12 cellular contexts compared by ENCODE assay signal in genomic region chr6:154474636-154475428, GRCh38. TPM values are rescaled to one million over a fixed set of nuclear protein-coding genes. Genes with fewer than 3 reads are reported as not detected.
DNase-seq lines count a peak whose midpoint lies in the region; ATAC-seq and TF ChIP-seq lines count a peak whose summit lies in the region.
"Had no signal": no experiment of that assay in that cellular context is flagged by ENCODE, and none has a peak within 500 bp of the region (broad histone marks: within the 10 kb centered on the region; RNA-seq: fewer than 3 reads in every experiment).

No MANE protein-coding gene starts in this region.

- H3K4me1 ChIP-seq in ACC112 (ENCODE audit: control insufficient read depth, insufficient read depth, low read length, unreplicated experiment) (peaks cover 23% of the 10 kb centered on the region), mesenchymal stem cell (ENCODE audit: control insufficient read depth, insufficient read depth, low read depth, low read length) (peaks cover 25% of the 10 kb centered on the region)

- H3K79me1 ChIP-seq in mesenchymal stem cell (replicated peaks; ENCODE audit: low read length, poor library complexity, severe bottlenecking): peaks cover 11% of the 10 kb centered on the region

- H3K4me2 ChIP-seq in mesenchymal stem cell (ENCODE audit: low read length, poor library complexity, severe bottlenecking): no peak overlapping the region

- peak overlapping the region; percentile 12 for H2BK120ac ChIP-seq in mesenchymal stem cell (ENCODE audit: low read depth, low read length)

- H3K14ac ChIP-seq in mesenchymal stem cell (ENCODE audit: low read length in 2 of 2): no peak overlapping the region

- no peak for ATAC-seq in GM18498 (IDR thresholded peaks at IDR 0.05; ENCODE audit: unreplicated experiment)

- H2BK15ac ChIP-seq in mesenchymal stem cell (ENCODE audit: low read depth, poor library complexity, severe bottlenecking): peak overlapping the region; percentile 68

- H3K27ac ChIP-seq in ACC112 (ENCODE audit: low read depth, low read length) (peak overlapping the region; percentile 36; the same call in 1 of the 2 replicates), mesenchymal stem cell (ENCODE audit: low read length, poor library complexity, severe bottlenecking) (peak overlapping the region; percentile 70)
- H3K27ac ChIP-seq: ovary had no signal

- WGBS in mesenchymal stem cell: 91% methylated on average over 10 of the region's 12 CpGs

- H2AFZ ChIP-seq in ACC112 (ENCODE audit: low read length, unreplicated experiment) (no peak overlapping the region), mesenchymal stem cell (ENCODE audit: low read depth, low read length) (no peak overlapping the region)

- no peak overlapping the region for H3K23ac ChIP-seq in mesenchymal stem cell (ENCODE audit: low read length in 2 of 2)

- no peaks in the 10 kb centered on the region for H3K9me3 ChIP-seq in mesenchymal stem cell (ENCODE audit: control insufficient read depth, low read length)
- H3K9me3 ChIP-seq: ovary had no signal

- H3K18ac ChIP-seq in mesenchymal stem cell (ENCODE audit: low read depth in 1 of 2, low read length in 2 of 2): peak overlapping the region in 1 of 2 experiments; percentile 54

- TF ChIP-seq CTCF in LNCaP clone FGC (IDR thresholded peaks at IDR 0.05; ENCODE audit: control insufficient read depth, extremely low read depth, insufficient read depth) (no peak), cardiac fibroblast (IDR thresholded peaks at IDR 0.05; ENCODE audit: low read depth, low read length) (no peak)

- H4K91ac ChIP-seq in mesenchymal stem cell (ENCODE audit: low read length): peak overlapping the region; percentile 64

- no peaks in the 10 kb centered on the region for H3K79me2 ChIP-seq in ACC112 (ENCODE audit: control insufficient read depth, insufficient read depth, low read length, unreplicated experiment)

- no peak overlapping the region for H3K9ac ChIP-seq in mesenchymal stem cell (ENCODE audit: low read length)

- peak overlapping the region; percentile 0 to 78 for H2BK12ac ChIP-seq in mesenchymal stem cell (ENCODE audit: low read length in 2 of 2)

- DNase-seq in LNCaP clone FGC (ENCODE audit: low read depth): peak; percentile 50
- DNase-seq in cardiac fibroblast (ENCODE audit: low read depth in 2 of 2): peak; percentile 79 to 83
- peak; percentile 90 for DNase-seq in mesenchymal stem cell
- no peak for DNase-seq in NCI-H82 (lab: John Stamatoyannopoulos, UW)
- DNase-seq in NCI-H510A treated with DMSO at 0.1 percent for 48 hours (lab: John Stamatoyannopoulos, UW): no peak
- DNase-seq in activated T-cell treated with anti-CD3 and anti-CD28 coated beads, Interleukin-2, amount 50 U/mL, for 1 hour: no peak
- DNase-seq: activated B cell treated with CpG ODN at 0.5 μM for 24 hours, AML-193, NCI-H524 treated with DMSO at 0.1 percent for 48 hours, ovary had no signal

- H3K27me3 ChIP-seq in ACC112 (ENCODE audit: insufficient read depth, low read length): no peaks in the 10 kb centered on the region
- H3K27me3 ChIP-seq in mesenchymal stem cell (ENCODE audit: control insufficient read depth in 1 of 2, insufficient read depth in 1 of 2, low read length in 2 of 2): no peaks in the 10 kb centered on the region
- H3K27me3 ChIP-seq: ovary had no signal

- H3K4me3 ChIP-seq in ACC112 (ENCODE audit: low read depth, low read length) (no peak overlapping the region), LNCaP clone FGC (ENCODE audit: low read depth, low read length) (no peak overlapping the region), cardiac fibroblast (replicated peaks in 1 of 2; ENCODE audit: low read depth in 2 of 2, low read length in 2 of 2) (no peak overlapping the region), mesenchymal stem cell (ENCODE audit: insufficient read depth in 1 of 2, low read depth in 1 of 2, low read length in 2 of 2) (no peak overlapping the region)
- H3K4me3 ChIP-seq: ovary had no signal

- peak overlapping the region; percentile 99 for H2AK5ac ChIP-seq in mesenchymal stem cell (ENCODE audit: low read length, severe bottlenecking)

- peak overlapping the region; percentile 39 for H2BK5ac ChIP-seq in mesenchymal stem cell (ENCODE audit: low read depth, low read length, poor library complexity, severe bottlenecking)

- peak overlapping the region in 1 of 2 experiments; percentile 62 for H3K4ac ChIP-seq in mesenchymal stem cell (ENCODE audit: low read depth in 1 of 2, low read length in 2 of 2)

- peaks cover 7% of the 10 kb centered on the region for H3K36me3 ChIP-seq in ACC112 (ENCODE audit: insufficient read depth, low read length)
- no peaks in the 10 kb centered on the region for H3K36me3 ChIP-seq in mesenchymal stem cell (ENCODE audit: control insufficient read depth in 1 of 2, insufficient read depth in 2 of 2, low read depth in 1 of 2, low read length in 2 of 2)
- H3K36me3 ChIP-seq: ovary had no signal

- peak overlapping the region; percentile 83 for H4K8ac ChIP-seq in mesenchymal stem cell (ENCODE audit: low read length)

RNA-seq across cellular contexts. Expression of gene CNKSR3, which starts 35.7 kb away (rescaled TPM):
- 5.2 TPM for polyA plus RNA-seq in mesenchymal stem cell (2013, experiment 1 of 2)
- 5.6 TPM for polyA plus RNA-seq in mesenchymal stem cell (2013, experiment 2 of 2)

Comparison
In these comparisons a context has a peak if more than half of its experiments do, and no peak if none do; other contexts are left out.
1. DNase-seq: peak in LNCaP clone FGC (single experiment), cardiac fibroblast (2 of 2) and mesenchymal stem cell (single experiment); none in NCI-H82 (single experiment), NCI-H510A treated with DMSO at 0.1 percent for 48 hours (single experiment) and activated T-cell treated with anti-CD3 and anti-CD28 coated beads, Interleukin-2, amount 50 U/mL, for 1 hour (single experiment).